Comparison of ENCODE assay signal across 8 cellular contexts in genomic region chr16:57535680-57536305, GRCh38. TPM values are rescaled to one million over a fixed set of nuclear protein-coding genes. Genes with fewer than 3 reads are reported as not detected.
DNase-seq lines count a peak whose midpoint lies in the region; ATAC-seq and TF ChIP-seq lines count a peak whose summit lies in the region.

No MANE protein-coding gene starts in this region.

- H3K4me2 ChIP-seq in GM23338: peak overlapping the region; percentile 92

- H3K9me3 ChIP-seq in ovary (no peaks in the 10 kb centered on the region), thymus (ENCODE audit: control insufficient read depth) (no peaks in the 10 kb centered on the region)

- intact Hi-C loops in Right ventricle myocardium inferior (cut with DNase I): loop anchor here (5.0 kb wide), 1 partner anchor 233 kb away; no protein-coding TSS in a partner anchor
- intact Hi-C loops in ovary (cut with DNase I): no loop called here

- H3K4me3 ChIP-seq in GM23338: peak overlapping the region; percentile 69
- H3K4me3 ChIP-seq in ovary: peak overlapping the region; percentile 67
- H3K4me3 ChIP-seq in thymus (ENCODE audit: low read length): peak overlapping the region; percentile 89

- ATAC-seq in GM23338: peak; percentile 87
- peak; percentile 97 for ATAC-seq in SK-N-SH treated with all-trans-retinoic acid at 6 μM for 48 hours
- peak; percentile 76 to 82 for ATAC-seq in activated naive CD4-positive, alpha-beta T cell treated with anti-CD3 and anti-CD28 coated beads, Interleukin-2, amount 50 U/mL, for 72 hours
- peak; percentile 97 for ATAC-seq in Right ventricle myocardium inferior

- peaks cover 38% of the 10 kb centered on the region for H3K27me3 Mint-ChIP-seq in GM23338 (ENCODE audit: insufficient read depth, low read depth, poor library complexity)

- TF ChIP-seq EP300 in ovary (IDR thresholded peaks at IDR 0.05): no peak

- no peaks in the 10 kb centered on the region for H3K9me2 ChIP-seq in GM23338 (ENCODE audit: insufficient read depth)

- peak; percentile 89 for DNase-seq in EH (ENCODE audit: low read depth)
- peak; percentile 94 for DNase-seq in GM23338 (ENCODE audit: low spot score)
- DNase-seq in Kasumi-1 (lab: John Stamatoyannopoulos, UW): peak; percentile 66 to 68
- peak; percentile 86 to 95 for DNase-seq in activated naive CD4-positive, alpha-beta T cell treated with anti-CD3 and anti-CD28 coated beads, Interleukin-2, amount 50 U/mL, for 72 hours (ENCODE audit: low spot score in 2 of 2)
- peak; percentile 95 for DNase-seq in Right ventricle myocardium inferior (ENCODE audit: missing footprints)
- peak; percentile 95 to 98 (median 97) for DNase-seq in ovary

- H3K27ac Mint-ChIP-seq in GM23338: peak overlapping the region; percentile 87
- H3K27ac Mint-ChIP-seq in activated naive CD4-positive, alpha-beta T cell treated with anti-CD3 and anti-CD28 coated beads, Interleukin-2, amount 50 U/mL, for 72 hours: peak overlapping the region; percentile 81 to 92

- TF ChIP-seq POLR2A in ovary (IDR thresholded peaks at IDR 0.05): no peak

- H3K4me1 Mint-ChIP-seq in GM23338: peaks cover 54% of the 10 kb centered on the region

- WGBS in ovary, 3 donors: 0 to 2% (median 1%) methylated on average over 9 to 50 of the region's 50 CpGs
- WGBS in thymus: 3% methylated on average over 50 of the region's 50 CpGs

- peaks cover 14% of the 10 kb centered on the region for H3K79me2 ChIP-seq in GM23338 (replicated peaks; ENCODE audit: insufficient read depth)

- 0 out of 2 replicates have a peak, but pooled peaks cover 5% of the 10 kb centered on the region for H3F3A ChIP-seq in GM23338 (replicated peaks; ENCODE audit: low read depth)

- H3K36me3 ChIP-seq in GM23338 (ENCODE audit: insufficient read depth): no peaks in the 10 kb centered on the region
- no peaks in the 10 kb centered on the region for H3K36me3 ChIP-seq in ovary
- no peaks in the 10 kb centered on the region for H3K36me3 ChIP-seq in thymus (ENCODE audit: control insufficient read depth, insufficient read depth)

- peaks cover 23% of the 10 kb centered on the region for H3K36me3 Mint-ChIP-seq in GM23338 (ENCODE audit: low read depth)
- H3K36me3 Mint-ChIP-seq in activated naive CD4-positive, alpha-beta T cell treated with anti-CD3 and anti-CD28 coated beads, Interleukin-2, amount 50 U/mL, for 72 hours: no peaks in the 10 kb centered on the region

- H3K4me1 ChIP-seq in GM23338 (ENCODE audit: insufficient read depth) (peaks cover 27% of the 10 kb centered on the region), ovary (ENCODE audit: insufficient read depth) (peaks cover 9% of the 10 kb centered on the region), thymus (ENCODE audit: control insufficient read depth, insufficient read depth, low read length) (peaks cover 46% of the 10 kb centered on the region)

- H3K4me3 Mint-ChIP-seq in GM23338: peak overlapping the region; percentile 76

- TF ChIP-seq CTCF in GM23338 (conservative IDR thresholded peaks at IDR 0.05; ENCODE audit: low read depth in 2 of 2): peak in 1 of 2 experiments; percentile 19; a peak in 1 of 4 replicates
- TF ChIP-seq CTCF in ovary (IDR thresholded peaks at IDR 0.05): peak in 2 of 3 donors; percentile 10 to 37

- H2AFZ ChIP-seq in GM23338: no peak overlapping the region

- H3K27ac ChIP-seq in GM23338 (ENCODE audit: low read depth) (peak overlapping the region; percentile 90), ovary (peak overlapping the region; percentile 74 to 80), thymus (ENCODE audit: low read depth) (peak overlapping the region; percentile 92)

- no peaks in the 10 kb centered on the region; the same call in 1 of the 3 replicates for H3K9me3 Mint-ChIP-seq in GM23338
- no peaks in the 10 kb centered on the region for H3K9me3 Mint-ChIP-seq in activated naive CD4-positive, alpha-beta T cell treated with anti-CD3 and anti-CD28 coated beads, Interleukin-2, amount 50 U/mL, for 72 hours

- H3K27me3 ChIP-seq in GM23338 (ENCODE audit: insufficient read depth) (peaks cover 16% of the 10 kb centered on the region; the same call in 1 of the 2 replicates), ovary (no peaks in the 10 kb centered on the region), thymus (ENCODE audit: control insufficient read depth, insufficient read depth) (no peaks in the 10 kb centered on the region)

- H4K20me1 ChIP-seq in GM23338 (replicated peaks; ENCODE audit: insufficient read depth): peaks cover 9% of the 10 kb centered on the region; the same call in 1 of the 2 replicates

TF ChIP-seq in GM23338, 12 proteins besides CTCF, POLR2A, EP300 and RAD21:
- TF ChIP-seq POLR2AphosphoS5 (IDR thresholded peaks at IDR 0.05; ENCODE audit: low read depth) (peak; percentile 44; the same call in 1 of the 2 replicates), CREB1 (CRISPR knock-in tag; IDR thresholded peaks at IDR 0.05; ENCODE audit: low read depth) (peak; percentile 39; the same call in 1 of the 2 replicates), NANOG (IDR thresholded peaks at IDR 0.05; ENCODE audit: borderline replicate concordance) (no peak)

TF ChIP-seq in SK-N-SH treated with all-trans-retinoic acid at 6 μM for 48 hours, 23 proteins besides CTCF, POLR2A, EP300 and RAD21:
- TF ChIP-seq ARNTL (CRISPR knock-in tag; IDR thresholded peaks at IDR 0.05; ENCODE audit: borderline replicate concordance, low read depth) (no peak), ESRRG (CRISPR knock-in tag; IDR thresholded peaks at IDR 0.05) (no peak), ZFP30 (CRISPR knock-in tag; IDR thresholded peaks at IDR 0.05) (no peak), TOX (CRISPR knock-in tag; IDR thresholded peaks at IDR 0.05; ENCODE audit: borderline replicate concordance) (no peak), RARB (CRISPR knock-in tag; IDR thresholded peaks at IDR 0.05) (no peak), TSHZ2 (CRISPR knock-in tag; IDR thresholded peaks at IDR 0.05) (no peak), PPARA (CRISPR knock-in tag; IDR thresholded peaks at IDR 0.05; ENCODE audit: borderline replicate concordance) (no peak), GLIS3 (CRISPR knock-in tag; IDR thresholded peaks at IDR 0.05) (no peak), TCF4 (CRISPR knock-in tag; IDR thresholded peaks at IDR 0.05; ENCODE audit: borderline replicate concordance) (no peak)

RNA-seq across cellular contexts. Expression of gene CCDC102A, which starts 0.6 kb away (rescaled TPM):
- 4.7 and 5.2 TPM in 2 replicates for total RNA-seq in GM23338 (2014; rRNA removed; shearing (Covaris generic))
- polyA plus RNA-seq in GM23338 (2016; fragmentation: Nextera tagmentation; extraction: Ambion mirVana): 2.0 and 3.2 TPM in 2 replicates
- total RNA-seq in activated naive CD4-positive, alpha-beta T cell treated with anti-CD3 and anti-CD28 coated beads, Interleukin-2, amount 50 U/mL, for 72 hours: 10 to 100 TPM in 1 of 2 donors, 1 to 10 TPM in 1; 5.4 to 13.9 TPM
- 10.9 TPM for total RNA-seq in Right ventricle myocardium inferior
- 10 to 100 TPM; 11.9 to 22.4 (median 15.6) TPM for total RNA-seq in ovary
- polyA plus RNA-seq in ovary: 10 to 100 TPM in 1 of 2 donors, 1 to 10 TPM in 1; 5.9 to 10.2 TPM
- polyA plus RNA-seq in thymus: 6.8 TPM

RNA-seq across cellular contexts. Expression of gene ADGRG5, which starts 6.7 kb away (rescaled TPM):
- 5.5 and 11.1 TPM in 2 replicates for total RNA-seq in GM23338 (2014; rRNA removed; shearing (Covaris generic))
- polyA plus RNA-seq in GM23338 (2016; fragmentation: Nextera tagmentation; extraction: Ambion mirVana) (2.2 and 2.6 TPM in 2 replicates), ovary (under 1 TPM in 1 of 2 donors, not detected in 1; 0.15 TPM), thymus (3.5 TPM)
- total RNA-seq in activated naive CD4-positive, alpha-beta T cell treated with anti-CD3 and anti-CD28 coated beads, Interleukin-2, amount 50 U/mL, for 72 hours: 1 to 10 TPM; 2.6 to 5.3 TPM
- total RNA-seq in Right ventricle myocardium inferior (0.32 TPM), ovary (under 1 TPM; 0.12 to 0.43 (median 0.27) TPM)

RNA-seq across cellular contexts. Expression of gene DOK4, which starts 49.5 kb away (rescaled TPM):
- 26.6 and 29.1 TPM in 2 replicates for total RNA-seq in GM23338 (2014; rRNA removed; shearing (Covaris generic))
- polyA plus RNA-seq in GM23338 (2016; fragmentation: Nextera tagmentation; extraction: Ambion mirVana) (11.4 and 12.9 TPM in 2 replicates), ovary (10 to 100 TPM in 1 of 2 donors, 1 to 10 TPM in 1; 9.9 to 26.7 TPM), thymus (11.8 TPM)
- total RNA-seq in activated naive CD4-positive, alpha-beta T cell treated with anti-CD3 and anti-CD28 coated beads, Interleukin-2, amount 50 U/mL, for 72 hours: 1 to 10 TPM; 7.1 to 7.7 TPM
- total RNA-seq in Right ventricle myocardium inferior (8.4 TPM), ovary (10 to 100 TPM; 14.0 to 34.7 (median 29.2) TPM)

Comparison
In these comparisons a context has a peak if more than half of its experiments do, and no peak if none do; other contexts are left out.
1. Peak in every context shown above with its lines: DNase-seq, ATAC-seq, H3K4me3 ChIP-seq and H3K27ac ChIP-seq.